15 cellular contexts compared by ENCODE assay signal in genomic region chr1:84715620-84716019, GRCh38. TPM values are rescaled to one million over a fixed set of nuclear protein-coding genes. Genes with fewer than 3 reads are reported as not detected.
A peak's percentile ranks its signal among the peaks of the same experiment; 100 is the strongest.
DNase-seq lines count a peak whose midpoint lies in the region; ATAC-seq and TF ChIP-seq lines count a peak whose summit lies in the region.
"Had no signal": no experiment of that assay in that cellular context is flagged by ENCODE, and none has a peak within 500 bp of the region (broad histone marks: within the 10 kb centered on the region; RNA-seq: fewer than 3 reads in every experiment).

No MANE protein-coding gene starts in this region.

- H3K4me3 ChIP-seq in adipocyte (ENCODE audit: low read length) (no peak overlapping the region), smooth muscle cell (no peak overlapping the region), colonic mucosa (no peak overlapping the region)
- H3K4me3 ChIP-seq: upper lobe of left lung had no signal

- peak overlapping the region; percentile 5 for H3K27ac ChIP-seq in smooth muscle cell (ENCODE audit: low read depth)
- no peak overlapping the region for H3K27ac ChIP-seq in colonic mucosa
- H3K27ac ChIP-seq: upper lobe of left lung had no signal

- no peaks in the 10 kb centered on the region for H3K9me3 ChIP-seq in adipocyte (ENCODE audit: control insufficient read depth, low read length)
- no peaks in the 10 kb centered on the region for H3K9me3 ChIP-seq in smooth muscle cell (replicated peaks; ENCODE audit: low read depth)
- no peaks in the 10 kb centered on the region for H3K9me3 ChIP-seq in colonic mucosa
- H3K9me3 ChIP-seq: upper lobe of left lung had no signal

- intact Hi-C loops in colonic mucosa (cut with DNase I), result no loop called here

- H3K9ac ChIP-seq in adipocyte (ENCODE audit: low read length) (no peak overlapping the region), smooth muscle cell (ENCODE audit: low read depth) (no peak overlapping the region), colonic mucosa (ENCODE audit: low read depth in 2 of 2, low read length in 2 of 2) (no peak overlapping the region)

- WGBS in smooth muscle cell (ENCODE audit: low lambda C conversion rate), result 37% methylated on average over 2 of the region's 2 CpGs

- H3K27me3 ChIP-seq in adipocyte (replicated peaks; ENCODE audit: control insufficient read depth, insufficient read depth, low read length) (no peaks in the 10 kb centered on the region), smooth muscle cell (ENCODE audit: low read depth) (no peaks in the 10 kb centered on the region), colonic mucosa (no peaks in the 10 kb centered on the region)
- H3K27me3 ChIP-seq: upper lobe of left lung had no signal

- H3K36me3 ChIP-seq in adipocyte (ENCODE audit: control insufficient read depth, insufficient read depth, low read length, severe bottlenecking), result no peaks in the 10 kb centered on the region
- H3K36me3 ChIP-seq in smooth muscle cell (ENCODE audit: low read depth), result no peaks in the 10 kb centered on the region
- H3K36me3 ChIP-seq in colonic mucosa, result no peaks in the 10 kb centered on the region
- H3K36me3 ChIP-seq: upper lobe of left lung had no signal

- peaks cover 31% of the 10 kb centered on the region for H3F3A ChIP-seq in smooth muscle cell (ENCODE audit: low read depth)

- ATAC-seq in HG03342 (IDR thresholded peaks at IDR 0.05; ENCODE audit: unreplicated experiment) (no peak), GM18867 (IDR thresholded peaks at IDR 0.05; ENCODE audit: unreplicated experiment) (no peak)
- ATAC-seq: activated T-cell treated with anti-CD3 and anti-CD28 coated beads, Interleukin-2, amount 50 U/mL, for 4 hours; left colon had no signal

- H4K20me1 ChIP-seq in smooth muscle cell (ENCODE audit: low read depth), result no peaks in the 10 kb centered on the region

- DNase-seq in NCI-H2081 (lab: John Stamatoyannopoulos, UW) (peak; percentile 38 to 44), NCI-H2081 treated with DMSO at 0.1 percent for 48 hours (lab: John Stamatoyannopoulos, UW) (no peak), NCI-H345 treated with DMSO at 0.1 percent for 48 hours (lab: John Stamatoyannopoulos, UW; ENCODE audit: unreplicated experiment) (peak; percentile 98), adipocyte (ENCODE audit: low read depth) (peak; percentile 19), smooth muscle cell (lab: John Stamatoyannopoulos, UW; ENCODE audit: unreplicated experiment) (no peak), colonic mucosa (no peak)
- DNase-seq: activated CD4-positive, alpha-beta T cell treated with anti-CD3 and anti-CD28 coated beads, Interleukin-2, amount 50 U/mL, for 48 hours; activated T-cell treated with anti-CD3 and anti-CD28 coated beads, Interleukin-2, amount 50 U/mL, for 4 hours; H7; left colon; NCI-H146; stimulated activated naive CD4-positive, alpha-beta T cell; upper lobe of left lung had no signal

- H2AFZ ChIP-seq in smooth muscle cell (ENCODE audit: low read depth), result peak overlapping the region; percentile 56

- no peak for TF ChIP-seq CTCF in smooth muscle cell (IDR thresholded peaks at IDR 0.05; ENCODE audit: borderline replicate concordance, insufficient read depth, poor library complexity, severe bottlenecking)
- no peak for TF ChIP-seq CTCF in colonic mucosa (IDR thresholded peaks at IDR 0.05)

- H3K4me2 ChIP-seq in smooth muscle cell, result peak overlapping the region; percentile 23

- no peaks in the 10 kb centered on the region for H3K79me2 ChIP-seq in smooth muscle cell (ENCODE audit: low read depth)

- peaks cover 27% of the 10 kb centered on the region for H3K4me1 ChIP-seq in adipocyte (ENCODE audit: control insufficient read depth, insufficient read depth, low read length)
- H3K4me1 ChIP-seq in smooth muscle cell (ENCODE audit: low read depth), result peaks cover 57% of the 10 kb centered on the region
- peaks cover 9% of the 10 kb centered on the region for H3K4me1 ChIP-seq in colonic mucosa
- H3K4me1 ChIP-seq: upper lobe of left lung had no signal

RNA-seq across cellular contexts. Expression of gene SSX2IP, which starts 25.4 kb away (rescaled TPM):
- 60.9 and 69.7 TPM in 2 replicates for total RNA-seq in smooth muscle cell
- polyA plus RNA-seq in smooth muscle cell, result 22.4 and 27.4 TPM in 2 replicates
- total RNA-seq in colonic mucosa, result 10 to 100 TPM; 13.9 to 16.9 TPM

Comparison
In these comparisons a context has a peak if more than half of its experiments do, and no peak if none do; other contexts are left out.
1. DNase-seq: peak in NCI-H2081 (2 of 2), NCI-H345 treated with DMSO at 0.1 percent for 48 hours (single experiment) and adipocyte (single experiment); none in NCI-H2081 treated with DMSO at 0.1 percent for 48 hours (single experiment), smooth muscle cell (single experiment) and colonic mucosa (single experiment).